19 cellular contexts compared by ENCODE assay signal in the genomic region with DNA sequence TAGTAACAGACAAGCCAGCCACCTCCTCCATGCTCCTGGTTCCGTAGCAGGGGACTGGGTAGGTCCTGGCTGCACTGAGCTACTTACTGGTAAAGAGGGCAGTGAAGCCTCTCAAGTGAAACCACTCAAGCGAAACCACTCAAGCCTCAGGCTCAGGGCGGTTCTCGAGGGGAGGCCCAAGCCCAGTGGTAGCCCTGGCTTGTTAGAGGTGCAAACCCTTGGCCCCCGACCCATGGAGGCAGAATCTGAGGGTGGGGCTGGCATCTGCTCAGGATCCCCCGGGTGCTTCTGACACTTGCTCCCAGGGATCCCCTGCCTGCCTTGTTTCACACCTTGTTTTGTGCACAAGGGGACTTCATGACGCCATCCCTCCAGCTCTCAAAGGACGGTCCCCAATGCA.
DNase-seq lines count a peak whose midpoint lies in the region; TF ChIP-seq lines count a peak whose summit lies in the region.
"Had no signal": no experiment of that assay in that cellular context is flagged by ENCODE, and none has a peak within 500 bp of the region (broad histone marks: within the 10 kb centered on the region; RNA-seq: fewer than 3 reads in every experiment).

No MANE protein-coding gene starts in this region.

- H3K4me3 Mint-ChIP-seq in nephron progenitor cell = no peak overlapping the region
- H3K4me3 Mint-ChIP-seq in CD8-positive, alpha-beta memory T cell = no peak overlapping the region
- H3K4me3 Mint-ChIP-seq: CD8-positive, alpha-beta T cell had no signal

- no peaks in the 10 kb centered on the region for H3K9me3 ChIP-seq in CD8-positive, alpha-beta memory T cell (ENCODE audit: low read length)
- H3K9me3 ChIP-seq in suprapubic skin = no peaks in the 10 kb centered on the region
- H3K9me3 ChIP-seq: BE2C, MG63 had no signal

- no peaks in the 10 kb centered on the region for H3K9me3 Mint-ChIP-seq in nephron progenitor cell
- no peaks in the 10 kb centered on the region for H3K9me3 Mint-ChIP-seq in CD8-positive, alpha-beta memory T cell
- H3K9me3 Mint-ChIP-seq: CD8-positive, alpha-beta T cell had no signal

- no peak overlapping the region for H3K27ac ChIP-seq in CD8-positive, alpha-beta memory T cell (ENCODE audit: low read depth, low read length)
- no peak overlapping the region for H3K27ac ChIP-seq in suprapubic skin
- H3K27ac ChIP-seq: 22Rv1 had no signal

- H3K4me1 Mint-ChIP-seq in nephron progenitor cell = peaks cover 12% of the 10 kb centered on the region
- H3K4me1 Mint-ChIP-seq in CD8-positive, alpha-beta memory T cell = no peaks in the 10 kb centered on the region

- POLR2A ChIA-PET in CD8-positive, alpha-beta memory T cell (lab: Charles Lee) = interaction anchor here (0.6 kb wide), 1 partner anchor 811 kb away, joined by 6 read pairs; no protein-coding TSS in a partner anchor

- no peaks in the 10 kb centered on the region for H3K36me3 Mint-ChIP-seq in nephron progenitor cell (ENCODE audit: low read depth)
- H3K36me3 Mint-ChIP-seq in CD8-positive, alpha-beta memory T cell = no peaks in the 10 kb centered on the region
- H3K36me3 Mint-ChIP-seq: CD8-positive, alpha-beta T cell had no signal

- H3K4me3 ChIP-seq in CD8-positive, alpha-beta memory T cell (ENCODE audit: low read length) = no peak overlapping the region
- no peak overlapping the region for H3K4me3 ChIP-seq in suprapubic skin
- H3K4me3 ChIP-seq: MG63 had no signal

- peaks cover 12% of the 10 kb centered on the region for H3K27me3 Mint-ChIP-seq in nephron progenitor cell (ENCODE audit: low read depth, poor library complexity)
- H3K27me3 Mint-ChIP-seq in CD8-positive, alpha-beta memory T cell = peaks cover 6 to 9% of the 10 kb centered on the region in 2 donors

- no peaks in the 10 kb centered on the region for H3K4me1 ChIP-seq in CD8-positive, alpha-beta memory T cell (ENCODE audit: insufficient read depth, low read length)
- peaks cover 3% of the 10 kb centered on the region for H3K4me1 ChIP-seq in suprapubic skin
- H3K4me1 ChIP-seq: BE2C had no signal

- DNase-seq in NCI-H1092 (lab: John Stamatoyannopoulos, UW) = peak; percentile 18
- no peak for DNase-seq in NCI-H1092 treated with DMSO at 0.1 percent for 48 hours (lab: John Stamatoyannopoulos, UW)
- peak; percentile 82 for DNase-seq in DMS79 (lab: John Stamatoyannopoulos, UW)
- DNase-seq in RPMI8226 = peak; percentile 52
- peak; percentile 24 for DNase-seq in nephron progenitor cell
- no peak for DNase-seq in iPS-NIHi11 (ENCODE audit: low spot score)
- DNase-seq in CD8-positive, alpha-beta memory T cell = no peak
- DNase-seq in suprapubic skin (ENCODE audit: low spot score in 2 of 2) = no peak
- DNase-seq: BE2C; CD8-positive, alpha-beta T cell; GDM1; GOT3; IMR-90; Karpas-422; MG63; NCI-H1930; NCI-H510A treated with DMSO at 0.1 percent for 48 hours; SHP77 treated with DMSO at 0.1 percent for 48 hours had no signal

- 93% methylated on average over 7 of the region's 8 CpGs for WGBS in suprapubic skin

- no peaks in the 10 kb centered on the region for H3K36me3 ChIP-seq in CD8-positive, alpha-beta memory T cell (ENCODE audit: insufficient read depth, low read length)
- no peaks in the 10 kb centered on the region for H3K36me3 ChIP-seq in suprapubic skin
- H3K36me3 ChIP-seq: BE2C, MG63 had no signal

- no peak for TF ChIP-seq EP300 in suprapubic skin (IDR thresholded peaks at IDR 0.05)

- H3K27ac Mint-ChIP-seq in nephron progenitor cell = no peak overlapping the region
- H3K27ac Mint-ChIP-seq in CD8-positive, alpha-beta memory T cell = no peak overlapping the region
- H3K27ac Mint-ChIP-seq: CD8-positive, alpha-beta T cell had no signal

- H3K27me3 ChIP-seq in CD8-positive, alpha-beta memory T cell (ENCODE audit: insufficient read depth, low read length, poor library complexity, severe bottlenecking) = no peaks in the 10 kb centered on the region
- H3K27me3 ChIP-seq in suprapubic skin = peaks cover 22% of the 10 kb centered on the region
- H3K27me3 ChIP-seq: BE2C, MG63 had no signal

- CTCF ChIA-PET in CD8-positive, alpha-beta memory T cell (lab: Charles Lee) = no interaction called here

- no peak for TF ChIP-seq CTCF in nephron progenitor cell (IDR thresholded peaks at IDR 0.05)
- no peak for TF ChIP-seq CTCF in suprapubic skin (IDR thresholded peaks at IDR 0.05)

- TF ChIP-seq POLR2A in suprapubic skin (IDR thresholded peaks at IDR 0.05) = no peak

Comparison
In these comparisons a context has a peak if more than half of its experiments do, and no peak if none do; other contexts are left out.
1. DNase-seq: peak in NCI-H1092 (single experiment), DMS79 (single experiment), RPMI8226 (single experiment) and nephron progenitor cell (single experiment); none in NCI-H1092 treated with DMSO at 0.1 percent for 48 hours (single experiment), iPS-NIHi11 (single experiment), CD8-positive, alpha-beta memory T cell (0 of 5) and suprapubic skin (0 of 2).